In genomic region chr19:4457654-4458406, GRCh38 we compare ENCODE assay signal across 8 cellular contexts. TPM values are rescaled to one million over a fixed set of nuclear protein-coding genes. Genes with fewer than 3 reads are reported as not detected.
DNase-seq lines count a peak whose midpoint lies in the region; TF ChIP-seq lines count a peak whose summit lies in the region.

Gene UBXN6, minus strand, starts transcription at chr19:4457794. Its CDS starts 97 bp downstream, at chr19:4457697.

- H3K4me1 ChIP-seq in HAP-1, result peaks cover 10% of the 10 kb centered on the region
- peaks cover 7% of the 10 kb centered on the region for H3K4me1 ChIP-seq in MM.1S (ENCODE audit: low read length)
- H3K4me1 ChIP-seq in stomach, result peaks cover 16 to 37% (median 30%) of the 10 kb centered on the region in 4 donors

- H3K9ac ChIP-seq in MM.1S (ENCODE audit: low read length) (peak within 1 kb of the TSS; percentile 69), neural cell (ENCODE audit: low read length) (peak within 1 kb of the TSS; percentile 81)

- H3K9me2 ChIP-seq in MM.1S (replicated peaks; ENCODE audit: insufficient read depth, low read length) (no peaks in the 10 kb centered on the region), neural cell (ENCODE audit: insufficient read depth, low read length) (no peaks in the 10 kb centered on the region)

- peak within 1 kb of the TSS; percentile 94 for H3K4me2 ChIP-seq in MM.1S (ENCODE audit: low read depth, low read length)
- H3K4me2 ChIP-seq in neural cell (ENCODE audit: low read length), result peak within 1 kb of the TSS; percentile 86

- intact Hi-C loops in stomach (cut with DNase I; ENCODE audit: low total_unique reads), result no loop called here

- peak; percentile 46 for TF ChIP-seq EP300 in neural cell (conservative IDR thresholded peaks at IDR 0.05; ENCODE audit: poor library complexity, severe bottlenecking)
- TF ChIP-seq EP300 in stomach (IDR thresholded peaks at IDR 0.05), result no peak

- H3K36me3 ChIP-seq in HAP-1 (replicated peaks) (peaks cover 4% of the 10 kb centered on the region), MM.1S (replicated peaks; ENCODE audit: insufficient read depth, low read length) (no peaks in the 10 kb centered on the region), neural cell (ENCODE audit: insufficient read depth, low read length) (no peaks in the 10 kb centered on the region), stomach (peaks cover 14 to 23% (median 21%) of the 10 kb centered on the region in 4 donors)

- no peaks in the 10 kb centered on the region for H3K9me3 ChIP-seq in HAP-1
- no peaks in the 10 kb centered on the region for H3K9me3 ChIP-seq in MM.1S (replicated peaks; ENCODE audit: insufficient read depth, low read length)
- no peaks in the 10 kb centered on the region for H3K9me3 ChIP-seq in neural cell (ENCODE audit: low read length)
- H3K9me3 ChIP-seq in stomach, result no peaks in the 10 kb centered on the region

- WGBS in stomach, 5 donors, result 9 to 16% (median 10%) methylated on average over 38 to 52 of the region's 52 CpGs

- peaks cover 18% of the 10 kb centered on the region for H3K79me2 ChIP-seq in MM.1S (ENCODE audit: low read length)
- H3K79me2 ChIP-seq in neural cell (replicated peaks; ENCODE audit: insufficient read depth, low read length), result peaks cover 10% of the 10 kb centered on the region

- TF ChIP-seq RAD21 in neural cell (conservative IDR thresholded peaks at IDR 0.05), result peak; percentile 11

- DNase-seq in EL (peak; percentile 98), HAP-1 (ENCODE audit: low spot score in 2 of 2) (peak; percentile 90 to 98), MM.1S (peak; percentile 100), SIG-M5 (lab: John Stamatoyannopoulos, UW) (peak; percentile 81), activated gamma-delta T cell (lab: John Stamatoyannopoulos, UW) (peak; percentile 86), fibroblast of villous mesenchyme (ENCODE audit: low read depth) (peak; percentile 98), stomach (peak; percentile 98)

- H3K27me3 ChIP-seq in HAP-1 (ENCODE audit: low read depth), result no peaks in the 10 kb centered on the region
- peaks cover 26% of the 10 kb centered on the region for H3K27me3 ChIP-seq in MM.1S (replicated peaks; ENCODE audit: insufficient read depth, low read length)
- H3K27me3 ChIP-seq in neural cell (ENCODE audit: insufficient read depth, low read depth, low read length), result no peaks in the 10 kb centered on the region
- H3K27me3 ChIP-seq in stomach, result no peaks in the 10 kb centered on the region

- TF ChIP-seq POLR2A in stomach (IDR thresholded peaks at IDR 0.05), result no peak

- H3K27ac ChIP-seq in MM.1S (ENCODE audit: low read length), result no peak within 1 kb of the TSS; the same call in 1 of the 2 replicates
- H3K27ac ChIP-seq in neural cell (ENCODE audit: low read length), result peak within 1 kb of the TSS; percentile 76
- H3K27ac ChIP-seq in stomach, result peak within 1 kb of the TSS; percentile 83 to 93 (median 89)

- H3F3A ChIP-seq in MM.1S (ENCODE audit: insufficient read depth, low read length) (no peaks in the 10 kb centered on the region), neural cell (ENCODE audit: insufficient read depth, low read length, poor library complexity, severe bottlenecking) (no peaks in the 10 kb centered on the region)

- H2AFZ ChIP-seq in MM.1S (ENCODE audit: low read length) (peak within 1 kb of the TSS; percentile 82), neural cell (ENCODE audit: low read depth, low read length) (peak within 1 kb of the TSS; percentile 51)

- H3K4me3 ChIP-seq in HAP-1 (peak within 1 kb of the TSS; percentile 54), MM.1S (ENCODE audit: low read length) (peak within 1 kb of the TSS; percentile 81), fibroblast of villous mesenchyme (ENCODE audit: low read depth, low read length) (peak within 1 kb of the TSS; percentile 72), neural cell (ENCODE audit: low read length) (peak within 1 kb of the TSS; percentile 80), stomach (peak within 1 kb of the TSS; percentile 66 to 88 (median 80))

- H4K20me1 ChIP-seq in MM.1S (ENCODE audit: insufficient read depth, low read length) (no peaks in the 10 kb centered on the region), neural cell (ENCODE audit: insufficient read depth) (no peaks in the 10 kb centered on the region)

- TF ChIP-seq CTCF in MM.1S (IDR thresholded peaks at IDR 0.05; ENCODE audit: low read length), result no peak
- no peak for TF ChIP-seq CTCF in fibroblast of villous mesenchyme (IDR thresholded peaks at IDR 0.05; ENCODE audit: insufficient read depth, low read depth, low read length)
- no peak for TF ChIP-seq CTCF in neural cell (IDR thresholded peaks at IDR 0.05; ENCODE audit: poor library complexity, severe bottlenecking)
- peak in 1 of 7 experiments; percentile 13 for TF ChIP-seq CTCF in stomach (IDR thresholded peaks at IDR 0.05)

- in situ Hi-C loops in HAP-1 (cut with MboI; ENCODE audit: low sequenced_read_pairs), result no loop called here

TF ChIP-seq in neural cell, 6 proteins besides CTCF, POLR2A, EP300 and RAD21:
- TF ChIP-seq TAF1 (IDR thresholded peaks at IDR 0.05; ENCODE audit: low read depth) (no peak), REST (IDR thresholded peaks at IDR 0.05; ENCODE audit: borderline replicate concordance) (no peak), POLR2AphosphoS5 (IDR thresholded peaks at IDR 0.05) (peak; percentile 47), EZH2 (IDR thresholded peaks at IDR 0.05; ENCODE audit: borderline replicate concordance, insufficient read depth, low read length, poor library complexity, severe bottlenecking) (no peak), SMC3 (conservative IDR thresholded peaks at IDR 0.05; ENCODE audit: poor library complexity) (peak; percentile 22), MXI1 (conservative IDR thresholded peaks at IDR 0.05; ENCODE audit: poor library complexity, severe bottlenecking) (peak; percentile 83)

RNA-seq across cellular contexts. Expression of gene UBXN6, which starts in this region (rescaled TPM):
- total RNA-seq in fibroblast of villous mesenchyme (104 and 117 TPM in 2 replicates), stomach (100 to 1,000 TPM in 1 of 5 donors, 10 to 100 TPM in 4; 19.3 to 208 (median 73.7) TPM)
- polyA plus RNA-seq in neural cell (102 and 122 TPM in 2 replicates), stomach (100 to 1,000 TPM; 112 to 148 (median 138) TPM)
- 58.6 and 63.8 TPM in 2 replicates for polyA minus RNA-seq in neural cell
